9 cellular contexts compared by ENCODE assay signal in the genomic region with DNA sequence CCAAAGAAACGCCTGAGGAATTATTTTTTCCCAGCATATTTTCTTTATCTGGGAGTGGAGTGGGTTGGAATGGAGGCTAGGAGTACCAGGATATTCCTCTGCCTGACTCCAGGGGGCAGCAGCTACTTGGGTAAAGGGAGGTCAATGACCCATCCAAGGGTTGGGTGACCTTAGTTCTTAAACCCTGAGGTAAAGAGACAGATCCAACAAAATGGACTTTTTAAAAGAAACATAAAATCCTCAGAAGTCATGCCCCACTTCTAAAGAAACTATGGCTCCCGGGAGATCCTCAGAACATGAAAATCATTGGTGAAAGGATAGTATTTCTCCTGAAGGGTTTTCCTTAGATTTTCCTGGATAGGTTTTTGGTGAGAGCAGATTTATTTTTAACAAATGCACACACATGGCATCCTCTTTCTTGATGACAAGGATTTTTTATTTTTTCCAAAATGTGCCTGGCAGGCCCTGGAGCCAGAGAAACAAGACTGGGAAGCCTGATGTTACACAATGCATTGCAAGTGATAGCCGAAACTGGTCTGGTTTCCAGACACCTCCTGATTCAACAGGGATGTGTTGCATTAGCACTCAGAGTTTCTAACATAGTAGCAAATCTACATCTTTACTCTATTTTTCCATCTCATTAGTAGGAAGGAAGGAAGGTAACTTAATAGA.
DNase-seq lines count a peak whose midpoint lies in the region; ATAC-seq and TF ChIP-seq lines count a peak whose summit lies in the region.
"Had no signal": no experiment of that assay in that cellular context is flagged by ENCODE, and none has a peak within 500 bp of the region (broad histone marks: within the 10 kb centered on the region; RNA-seq: fewer than 3 reads in every experiment).

No MANE protein-coding gene starts in this region.

- H3K9ac ChIP-seq in liver (ENCODE audit: low read depth in 1 of 2, low read length in 2 of 2), result no peak overlapping the region

- no peaks in the 10 kb centered on the region for H4K20me1 ChIP-seq in GM23338 (replicated peaks; ENCODE audit: insufficient read depth)

- no peak overlapping the region for H3K4me3 Mint-ChIP-seq in Caco-2 (ENCODE audit: unreplicated experiment)
- no peak overlapping the region for H3K4me3 Mint-ChIP-seq in GM23338
- no peak overlapping the region for H3K4me3 Mint-ChIP-seq in natural killer cell
- H3K4me3 Mint-ChIP-seq: T-helper 1 cell treated with Interleukin-12 subunit alpha and Interleukin-12 subunit beta and Interleukin-4 antibody, amounts not matched to agents 30 μg/mL and 1 μg/mL, for 36 hours had no signal

- TF ChIP-seq RAD21 in liver (IDR thresholded peaks at IDR 0.05), result peak; percentile 93 to 95

- H3K36me3 Mint-ChIP-seq in Caco-2 (ENCODE audit: insufficient read depth, unreplicated experiment) (no peaks in the 10 kb centered on the region), GM23338 (ENCODE audit: low read depth) (no peaks in the 10 kb centered on the region), natural killer cell (no peaks in the 10 kb centered on the region)

- H3K4me1 Mint-ChIP-seq in Caco-2 (ENCODE audit: low read depth, unreplicated experiment) (peaks cover 1% of the 10 kb centered on the region), GM23338 (peaks cover 25% of the 10 kb centered on the region), natural killer cell (no peaks in the 10 kb centered on the region)

- no peak overlapping the region for H3K4me2 ChIP-seq in GM23338

- H3K9me3 ChIP-seq in Caco-2 (no peaks in the 10 kb centered on the region), liver (ENCODE audit: control insufficient read depth in 4 of 4, low read length in 3 of 4) (no peaks in the 10 kb centered on the region), uterus (no peaks in the 10 kb centered on the region)

- peak; percentile 94 to 95 for TF ChIP-seq CTCF in Caco-2 (IDR thresholded peaks at IDR 0.05; ENCODE audit: insufficient read depth in 1 of 2, low read depth in 1 of 2, low read length in 1 of 2, severe bottlenecking in 1 of 2, unreplicated experiment in 1 of 2)
- TF ChIP-seq CTCF in GM23338 (conservative IDR thresholded peaks at IDR 0.05; ENCODE audit: low read depth in 2 of 2), result peak; percentile 93 to 97
- peak; percentile 91 for TF ChIP-seq CTCF in liver (IDR thresholded peaks at IDR 0.05; ENCODE audit: low read depth, low read length, missing input control)
- peak; percentile 50 to 61 (median 54) for TF ChIP-seq CTCF in uterus (IDR thresholded peaks at IDR 0.05)
- TF ChIP-seq CTCF in natural killer cell (IDR thresholded peaks at IDR 0.05), result no peak

- CTCF ChIA-PET in Caco-2 (lab: Charles Lee), result interaction anchor here (0.5 to 1.0 kb wide), 4 partner anchors 40 to 681 kb away, joined by 3 to 4 read pairs (median 3); no protein-coding TSS in a partner anchor

- TF ChIP-seq POLR2A in uterus (IDR thresholded peaks at IDR 0.05), result no peak

- H3K27me3 ChIP-seq in Caco-2 (replicated peaks; ENCODE audit: control insufficient read depth, insufficient read depth, low read length) (no peaks in the 10 kb centered on the region), GM23338 (ENCODE audit: insufficient read depth) (no peaks in the 10 kb centered on the region), liver (ENCODE audit: control insufficient read depth in 4 of 4, insufficient read depth in 4 of 4, low read length in 3 of 4) (no peaks in the 10 kb centered on the region), uterus (no peaks in the 10 kb centered on the region)

- no TSS peak for BruUV-seq in Caco-2 (replicated peaks; lab: Mats Ljungman, UMichigan)

- H3K36me3 ChIP-seq in Caco-2 (ENCODE audit: control insufficient read depth, insufficient read depth, low read length) (no peaks in the 10 kb centered on the region), GM23338 (ENCODE audit: insufficient read depth) (no peaks in the 10 kb centered on the region), liver (ENCODE audit: control insufficient read depth in 4 of 4, insufficient read depth in 3 of 4, low read depth in 1 of 4, low read length in 3 of 4) (no peaks in the 10 kb centered on the region), uterus (no peaks in the 10 kb centered on the region)

- H3K9me2 ChIP-seq in GM23338 (ENCODE audit: insufficient read depth), result no peaks in the 10 kb centered on the region

- DNase-seq in Caco-2 (peak; percentile 68 to 84), GM23338 (ENCODE audit: low spot score) (peak; percentile 83), NCI-H524 treated with DMSO at 0.1 percent for 48 hours (lab: John Stamatoyannopoulos, UW) (peak; percentile 28), cerebellum (ENCODE audit: low spot score) (peak; percentile 60), uterus (no peak), natural killer cell (no peak), posterior vena cava (ENCODE audit: low spot score) (no peak)

- H3F3A ChIP-seq in GM23338 (replicated peaks; ENCODE audit: low read depth), result no peaks in the 10 kb centered on the region

- H3K4me3 ChIP-seq in Caco-2 (ENCODE audit: low read depth, low read length) (no peak overlapping the region), GM23338 (no peak overlapping the region), liver (ENCODE audit: low read depth in 1 of 3, low read length in 3 of 3) (no peak overlapping the region), uterus (no peak overlapping the region)

- 42% methylated on average over 3 of the region's 3 CpGs for WGBS in liver

- ATAC-seq in GM23338, result peak; percentile 99
- ATAC-seq in natural killer cell, result no peak

- no peaks in the 10 kb centered on the region for H3K79me2 ChIP-seq in GM23338 (replicated peaks; ENCODE audit: insufficient read depth)

- H2AFZ ChIP-seq in GM23338, result no peak overlapping the region

- intact Hi-C loops in Caco-2 (cut with micrococcal nuclease; ENCODE audit: unreplicated experiment) (loop anchor here (1.0 to 5.0 kb wide), 9 partner anchors 146 to 682 kb away; no protein-coding TSS in a partner anchor), uterus (cut with DNase I; ENCODE audit: low total_unique reads) (no loop called here), natural killer cell (cut with micrococcal nuclease) (no loop called here), posterior vena cava (cut with DNase I) (loop anchor here in 1 of 2 donors (10.0 kb wide), 1 partner anchor 1618 kb away; no protein-coding TSS in a partner anchor)

- no peaks in the 10 kb centered on the region; the same call in 1 of the 2 replicates for H3K4me1 ChIP-seq in Caco-2
- peaks cover 8% of the 10 kb centered on the region; the same call in 1 of the 2 replicates for H3K4me1 ChIP-seq in GM23338 (ENCODE audit: insufficient read depth)
- H3K4me1 ChIP-seq in liver (ENCODE audit: control insufficient read depth in 4 of 4, insufficient read depth in 4 of 4, low read length in 3 of 4), result peaks cover 0 to 4% (median 1%) of the 10 kb centered on the region in 4 donors
- H3K4me1 ChIP-seq in uterus, result no peaks in the 10 kb centered on the region

- POLR2A ChIA-PET in Caco-2 (lab: Charles Lee), result interaction anchor here (0.6 kb wide), 1 partner anchor 588 kb away, joined by 5 read pairs; no protein-coding TSS in a partner anchor

- H3K27me3 Mint-ChIP-seq in Caco-2 (ENCODE audit: insufficient read depth, unreplicated experiment) (peaks cover 7% of the 10 kb centered on the region), GM23338 (ENCODE audit: insufficient read depth, low read depth, poor library complexity) (peaks cover 2% of the 10 kb centered on the region), natural killer cell (ENCODE audit: low read depth in 2 of 2) (no peaks in the 10 kb centered on the region)

- H3K9me3 Mint-ChIP-seq in Caco-2 (ENCODE audit: unreplicated experiment) (no peaks in the 10 kb centered on the region), GM23338 (no peaks in the 10 kb centered on the region), natural killer cell (no peaks in the 10 kb centered on the region)
- H3K9me3 Mint-ChIP-seq: T-helper 1 cell treated with Interleukin-12 subunit alpha and Interleukin-12 subunit beta and Interleukin-4 antibody, amounts not matched to agents 30 μg/mL and 1 μg/mL, for 36 hours had no signal

- H3K27ac Mint-ChIP-seq in Caco-2 (ENCODE audit: unreplicated experiment) (no peak overlapping the region), GM23338 (no peak overlapping the region), natural killer cell (no peak overlapping the region)
- H3K27ac Mint-ChIP-seq: T-helper 1 cell treated with Interleukin-12 subunit alpha and Interleukin-12 subunit beta and Interleukin-4 antibody, amounts not matched to agents 30 μg/mL and 1 μg/mL, for 36 hours had no signal

- no peak overlapping the region for H3K27ac ChIP-seq in GM23338 (ENCODE audit: low read depth)
- H3K27ac ChIP-seq in liver (ENCODE audit: low read depth in 1 of 2, low read length in 2 of 2), result no peak overlapping the region
- H3K27ac ChIP-seq in uterus, result no peak overlapping the region

TF ChIP-seq in GM23338, 12 proteins besides CTCF, POLR2A, EP300 and RAD21 (continues in another document):
- TF ChIP-seq CREB1 (CRISPR knock-in tag; IDR thresholded peaks at IDR 0.05; ENCODE audit: low read depth), result no peak

TF ChIP-seq in liver, 16 proteins besides CTCF, POLR2A, EP300 and RAD21:
- TF ChIP-seq EGR1 (IDR thresholded peaks at IDR 0.05; ENCODE audit: low read depth in 2 of 2) (no peak), RXRA (IDR thresholded peaks at IDR 0.05) (peak; percentile 94 to 99), HNF4A (conservative IDR thresholded peaks at IDR 0.05) (peak; percentile 32 to 59), NR2F2 (IDR thresholded peaks at IDR 0.05) (peak; percentile 90)

Comparison
In these comparisons a context has a peak if more than half of its experiments do, and no peak if none do; other contexts are left out.
1. DNase-seq: peak in Caco-2 (2 of 2), GM23338 (single experiment), NCI-H524 treated with DMSO at 0.1 percent for 48 hours (single experiment) and cerebellum (single experiment); none in uterus (0 of 2), natural killer cell (single experiment) and posterior vena cava (single experiment).